ENCODE assay signal across 20 cellular contexts in genomic region chr5:128667751-128668150, GRCh38.
A peak's percentile ranks its signal among the peaks of the same experiment; 100 is the strongest.
DNase-seq lines count a peak whose midpoint lies in the region; FAIRE-seq and TF ChIP-seq lines count a peak whose summit lies in the region.
"Had no signal": no experiment of that assay in that cellular context is flagged by ENCODE, and none has a peak within 500 bp of the region (broad histone marks: within the 10 kb centered on the region; RNA-seq: fewer than 3 reads in every experiment).

No MANE protein-coding gene starts in this region.

- TF ChIP-seq EP300 in ovary (IDR thresholded peaks at IDR 0.05), result no peak

- no TSS peak for BruUV-seq in MCF 10A (replicated peaks; lab: Mats Ljungman, UMichigan)

- H3K27ac ChIP-seq in breast epithelium, result no peak overlapping the region
- H3K27ac ChIP-seq in ovary, result no peak overlapping the region
- H3K27ac ChIP-seq: 22Rv1; BLaER1 treated with 17β-estradiol and CSF1 and Interleukin-3, amounts not matched to agents 10 nM and 100 nM; GM23248 had no signal

- TF ChIP-seq CTCF in MCF 10A (IDR thresholded peaks at IDR 0.05; ENCODE audit: unreplicated experiment) (no peak), breast epithelium (IDR thresholded peaks at IDR 0.05) (no peak), epithelial cell of esophagus (IDR thresholded peaks at IDR 0.05; ENCODE audit: insufficient read depth, low read depth, low read length, missing control alignments) (no peak), ovary (IDR thresholded peaks at IDR 0.05) (no peak)

- POLR2A ChIA-PET in MCF 10A (lab: Yijun Ruan, JAX), result interaction anchor here (1.0 kb wide), 1 partner anchor 130 kb away, joined by 4 read pairs; the partner anchor contains the start of gene FBN2

- H3K9me3 ChIP-seq in breast epithelium (no peaks in the 10 kb centered on the region), ovary (no peaks in the 10 kb centered on the region)
- H3K9me3 ChIP-seq: BLaER1 treated with 17β-estradiol and CSF1 and Interleukin-3, amounts not matched to agents 10 nM and 100 nM had no signal

- H3K36me3 ChIP-seq in breast epithelium (no peaks in the 10 kb centered on the region), ovary (no peaks in the 10 kb centered on the region)
- H3K36me3 ChIP-seq: BLaER1 treated with 17β-estradiol and CSF1 and Interleukin-3, amounts not matched to agents 10 nM and 100 nM had no signal

- CTCF ChIA-PET in MCF 10A (lab: Yijun Ruan, JAX), result interaction anchor here (0.6 to 1.7 kb wide), 5 partner anchors 11 to 177 kb away, joined by 3 to 10 read pairs (median 4); partner anchors contain the start of gene FBN2

- intact Hi-C loops in MCF 10A (cut with micrococcal nuclease) (no loop called here), breast epithelium (cut with DNase I; ENCODE audit: low total_unique reads) (no loop called here), ovary (cut with DNase I) (no loop called here)

- H3K27ac Mint-ChIP-seq in MCF 10A (ENCODE audit: low read depth, unreplicated experiment), result no peak overlapping the region
- H3K27ac Mint-ChIP-seq: CD4-positive, CD25-positive, alpha-beta regulatory T cell; IgD-negative memory B cell had no signal

- H3K4me3 Mint-ChIP-seq in MCF 10A (ENCODE audit: unreplicated experiment), result no peak overlapping the region
- H3K4me3 Mint-ChIP-seq: CD4-positive, CD25-positive, alpha-beta regulatory T cell; IgD-negative memory B cell had no signal

- no peaks in the 10 kb centered on the region for H3K27me3 Mint-ChIP-seq in MCF 10A (ENCODE audit: insufficient read depth, unreplicated experiment)
- H3K27me3 Mint-ChIP-seq: CD4-positive, CD25-positive, alpha-beta regulatory T cell; IgD-negative memory B cell had no signal

- TF ChIP-seq POLR2A in breast epithelium (IDR thresholded peaks at IDR 0.05), result no peak
- no peak for TF ChIP-seq POLR2A in ovary (IDR thresholded peaks at IDR 0.05)

- H3K9me3 Mint-ChIP-seq in MCF 10A (ENCODE audit: unreplicated experiment), result no peaks in the 10 kb centered on the region

- no peaks in the 10 kb centered on the region for H3K36me3 Mint-ChIP-seq in MCF 10A (ENCODE audit: insufficient read depth, unreplicated experiment)
- H3K36me3 Mint-ChIP-seq: CD4-positive, CD25-positive, alpha-beta regulatory T cell; IgD-negative memory B cell had no signal

- FAIRE-seq in HTR-8/SVneo (lab: Jason Lieb, UNC), result peak; percentile 42
- FAIRE-seq: GM12892, GM19239, H54 had no signal

- DNase-seq in MCF 10A (ENCODE audit: unreplicated experiment) (peak; percentile 49), breast epithelium (ENCODE audit: low spot score in 2 of 2) (no peak), HTR-8/SVneo (ENCODE audit: insufficient read length, low spot score) (no peak), epithelial cell of esophagus (ENCODE audit: low read depth) (peak; percentile 16), dedifferentiated amniotic fluid mesenchymal stem cell (ENCODE audit: extremely low spot score) (no peak), cerebellar cortex (ENCODE audit: low spot score) (no peak), DMS 273 treated with DMSO at 0.1 percent for 48 hours (lab: John Stamatoyannopoulos, UW) (no peak), ovary (no peak)
- DNase-seq: ACHN; CD4-positive, CD25-positive, alpha-beta regulatory T cell; DMS79 treated with DMSO at 0.1 percent for 48 hours; GDM1; GM23248; KG1 had no signal

- peaks cover 5% of the 10 kb centered on the region for H3K4me1 Mint-ChIP-seq in MCF 10A (ENCODE audit: insufficient read depth, unreplicated experiment)
- H3K4me1 Mint-ChIP-seq: CD4-positive, CD25-positive, alpha-beta regulatory T cell; IgD-negative memory B cell had no signal

- no peak overlapping the region for H3K4me3 ChIP-seq in breast epithelium
- H3K4me3 ChIP-seq in epithelial cell of esophagus (ENCODE audit: low read length), result no peak overlapping the region
- H3K4me3 ChIP-seq in ovary, result no peak overlapping the region
- H3K4me3 ChIP-seq: BLaER1 treated with 17β-estradiol and CSF1 and Interleukin-3, amounts not matched to agents 10 nM and 100 nM; GM23248 had no signal

- H3K27me3 ChIP-seq in breast epithelium (no peaks in the 10 kb centered on the region), ovary (no peaks in the 10 kb centered on the region)
- H3K27me3 ChIP-seq: BLaER1 treated with 17β-estradiol and CSF1 and Interleukin-3, amounts not matched to agents 10 nM and 100 nM had no signal

- H3K4me1 ChIP-seq in breast epithelium, result no peaks in the 10 kb centered on the region
- no peaks in the 10 kb centered on the region for H3K4me1 ChIP-seq in ovary (ENCODE audit: insufficient read depth)
- H3K4me1 ChIP-seq: BLaER1 treated with 17β-estradiol and CSF1 and Interleukin-3, amounts not matched to agents 10 nM and 100 nM had no signal

- 94 to 100% (median 100%) methylated on average over 1 of the region's 1 CpG for WGBS in ovary, 3 donors

Comparison
In these comparisons a context has a peak if more than half of its experiments do, and no peak if none do; other contexts are left out.
1. DNase-seq: peak in MCF 10A (single experiment) and epithelial cell of esophagus (single experiment); none in breast epithelium (0 of 2), HTR-8/SVneo (single experiment), dedifferentiated amniotic fluid mesenchymal stem cell (single experiment), cerebellar cortex (single experiment), DMS 273 treated with DMSO at 0.1 percent for 48 hours (single experiment) and ovary (0 of 5).